ENCODE assay signal across 38 cellular contexts in the genomic region with DNA sequence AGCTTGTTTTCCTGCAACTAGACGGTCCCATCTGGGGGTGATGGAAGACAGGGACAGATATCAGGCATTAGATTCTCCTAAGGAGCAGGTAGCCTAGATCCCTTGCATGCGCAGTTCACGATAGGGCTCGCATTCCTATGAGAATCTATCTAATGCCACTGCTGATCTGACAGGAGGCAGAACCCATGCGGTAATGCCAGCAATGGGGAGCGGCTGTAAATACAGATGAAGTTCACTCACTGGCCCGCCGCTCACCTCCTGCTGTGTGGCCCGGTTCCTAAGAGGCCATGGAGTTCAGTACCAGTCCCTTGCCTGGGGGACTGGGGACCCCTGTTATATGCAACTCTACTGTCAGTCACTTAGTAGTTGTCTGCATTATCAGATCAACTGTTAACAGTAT.
"Had no signal": no experiment of that assay in that cellular context is flagged by ENCODE, and none has a peak within 500 bp of the region (broad histone marks: within the 10 kb centered on the region; RNA-seq: fewer than 3 reads in every experiment).

No MANE protein-coding gene starts in this region.

- DNase-seq: activated effector memory CD4-positive, alpha-beta T cell treated with anti-CD3 and anti-CD28 coated beads, Interleukin-2, amount 50 U/mL, for 16 hours; activated effector memory CD4-positive, alpha-beta T cell treated with Interleukin-2 at 50 U/mL for 16 hours; activated gamma-delta T cell; activated gamma-delta T cell treated with Interleukin-2 at 50 U/mL for 16 hours; activated naive CD4-positive, alpha-beta T cell; activated naive CD4-positive, alpha-beta T cell treated with anti-CD3 and anti-CD28 coated beads for 36 hours; activated naive CD4-positive, alpha-beta T cell treated with anti-CD3 and anti-CD28 coated beads, Interleukin-2, amount 10 ng/mL, durations not matched to agents 7 days and 5 days; activated naive CD4-positive, alpha-beta T cell treated with anti-CD3 and anti-CD28 coated beads, Interleukin-2, amount 50 U/mL, for 16 hours; activated naive CD4-positive, alpha-beta T cell treated with Interleukin-2 at 50 U/mL for 16 hours; activated naive CD8-positive, alpha-beta T cell treated with anti-CD3 and anti-CD28 coated beads for 36 hours; activated naive CD8-positive, alpha-beta T cell treated with anti-CD3 and anti-CD28 coated beads, Interleukin-2, amount 10 ng/mL, durations not matched to agents 7 days and 5 days; activated naive CD8-positive, alpha-beta T cell treated with anti-CD3 and anti-CD28 coated beads, Interleukin-2, amount 50 U/mL, for 24 hours; activated T-cell treated with anti-CD3 and anti-CD28 coated beads, Interleukin-2, amount 50 U/mL, for 1 hour; activated T-cell treated with anti-CD3 and anti-CD28 coated beads, Interleukin-2, amount 50 U/mL, for 24 hours; activated T-cell treated with anti-CD3 and anti-CD28 coated beads, Interleukin-2, amount 50 U/mL, for 4 hours; activated T-cell treated with anti-CD3 and anti-CD28 coated beads, Interleukin-2, amount 50 U/mL, for 48 hours; activated T-cell treated with anti-CD3 and anti-CD28 coated beads, Interleukin-2, amount 50 U/mL, for 72 hours; adrenal gland; amniotic stem cell; amygdala; anterior cingulate cortex; aorta; body of pancreas; brain microvascular endothelial cell; caudate nucleus; central memory CD4-positive, alpha-beta T cell; cerebellar nuclear complex had no signal

- H3K27ac ChIP-seq: adrenal gland, ascending aorta, body of pancreas, brain microvascular endothelial cell, breast epithelium, cardiac muscle cell had no signal

- H3K4me1 Mint-ChIP-seq: activated naive CD4-positive, alpha-beta T cell treated with anti-CD3 and anti-CD28 coated beads, Interleukin-2, amount 10 ng/mL, durations not matched to agents 7 days and 5 days; activated naive CD4-positive, alpha-beta T cell treated with anti-CD3 and anti-CD28 coated beads, Interleukin-2, amount 50 U/mL, for 24 hours; activated naive CD8-positive, alpha-beta T cell treated with anti-CD3 and anti-CD28 coated beads for 36 hours; activated naive CD8-positive, alpha-beta T cell treated with anti-CD3 and anti-CD28 coated beads, Interleukin-2, amount 50 U/mL, for 24 hours; activated T-helper 17 cell treated with anti-CD3 and anti-CD28 coated beads, Interleukin-2, amount 50 U/mL, for 72 hours; brain; central memory CD8-positive, alpha-beta T cell had no signal

- H3K4me3 Mint-ChIP-seq: activated naive CD4-positive, alpha-beta T cell treated with anti-CD3 and anti-CD28 coated beads for 36 hours; activated naive CD4-positive, alpha-beta T cell treated with anti-CD3 and anti-CD28 coated beads, Interleukin-2, amount 10 ng/mL, durations not matched to agents 7 days and 5 days; activated naive CD4-positive, alpha-beta T cell treated with anti-CD3 and anti-CD28 coated beads, Interleukin-2, amount 50 U/mL, for 24 hours; activated naive CD8-positive, alpha-beta T cell; activated naive CD8-positive, alpha-beta T cell treated with anti-CD3 and anti-CD28 coated beads for 36 hours; activated naive CD8-positive, alpha-beta T cell treated with anti-CD3 and anti-CD28 coated beads, Interleukin-2, amount 10 ng/mL, durations not matched to agents 7 days and 5 days; activated naive CD8-positive, alpha-beta T cell treated with anti-CD3 and anti-CD28 coated beads, Interleukin-2, amount 50 U/mL, for 24 hours; activated T-cell treated with anti-CD3 and anti-CD28 coated beads, Interleukin-2, amount 50 U/mL, for 24 hours; activated T-cell treated with anti-CD3 and anti-CD28 coated beads, Interleukin-2, amount 50 U/mL, for 4 hours; activated T-cell treated with anti-CD3 and anti-CD28 coated beads, Interleukin-2, amount 50 U/mL, for 72 hours; activated T-helper 1 cell treated with anti-CD3 and anti-CD28 coated beads, Interleukin-12 subunit alpha, Interleukin-12 subunit beta, Interleukin-2, Interleukin-4 antibody, amounts not matched to agents 30 ng/mL and 10 ng/mL and 1 ng/mL, durations not matched to agents 14 hours and 24 hours and 36 hours; activated T-helper 17 cell treated with anti-CD3 and anti-CD28 coated beads, Interleukin-2, amount 50 U/mL, for 72 hours; brain; central memory CD8-positive, alpha-beta T cell had no signal

- H3K27me3 ChIP-seq: adrenal gland, ascending aorta, body of pancreas, brain microvascular endothelial cell, breast epithelium, cardiac muscle cell had no signal

- H3K9me3 Mint-ChIP-seq: activated naive CD4-positive, alpha-beta T cell treated with anti-CD3 and anti-CD28 coated beads for 36 hours; activated naive CD4-positive, alpha-beta T cell treated with anti-CD3 and anti-CD28 coated beads, Interleukin-2, amount 10 ng/mL, durations not matched to agents 7 days and 5 days; activated naive CD4-positive, alpha-beta T cell treated with anti-CD3 and anti-CD28 coated beads, Interleukin-2, amount 50 U/mL, for 24 hours; activated naive CD4-positive, alpha-beta T cell treated with anti-CD3 and anti-CD28 coated beads, Interleukin-2, amount 50 U/mL, for 72 hours; activated naive CD8-positive, alpha-beta T cell treated with anti-CD3 and anti-CD28 coated beads for 36 hours; activated naive CD8-positive, alpha-beta T cell treated with anti-CD3 and anti-CD28 coated beads, Interleukin-2, amount 10 ng/mL, durations not matched to agents 7 days and 5 days; activated naive CD8-positive, alpha-beta T cell treated with anti-CD3 and anti-CD28 coated beads, Interleukin-2, amount 50 U/mL, for 24 hours; activated T-cell treated with anti-CD3 and anti-CD28 coated beads, Interleukin-2, amount 50 U/mL, for 24 hours; activated T-cell treated with anti-CD3 and anti-CD28 coated beads, Interleukin-2, amount 50 U/mL, for 4 hours; activated T-cell treated with anti-CD3 and anti-CD28 coated beads, Interleukin-2, amount 50 U/mL, for 72 hours; activated T-helper 1 cell treated with anti-CD3 and anti-CD28 coated beads, Interleukin-12 subunit alpha, Interleukin-12 subunit beta, Interleukin-2, Interleukin-4 antibody, amounts not matched to agents 30 ng/mL and 10 ng/mL and 1 ng/mL, durations not matched to agents 14 hours and 24 hours and 36 hours; activated T-helper 17 cell treated with anti-CD3 and anti-CD28 coated beads, Interleukin-2, amount 50 U/mL, for 72 hours; activated T-helper 2 cell treated with anti-CD3 and anti-CD28 coated beads, Interferon-gamma antibody, Interleukin-2, Interleukin-4, amounts not matched to agents 10 μg/mL and 5 μg/mL and 100 μg/mL, durations not matched to agents 14 hours and 24 hours and 36 hours; brain; central memory CD8-positive, alpha-beta T cell had no signal

- ATAC-seq: activated naive CD4-positive, alpha-beta T cell treated with anti-CD3 and anti-CD28 coated beads, Interleukin-2, amount 50 U/mL, for 72 hours; activated naive CD8-positive, alpha-beta T cell treated with anti-CD3 and anti-CD28 coated beads, Interleukin-2, amount 50 U/mL, for 24 hours; activated T-cell treated with anti-CD3 and anti-CD28 coated beads, Interleukin-2, amount 50 U/mL, for 4 hours; activated T-cell treated with anti-CD3 and anti-CD28 coated beads, Interleukin-2, amount 50 U/mL, for 72 hours; activated T-helper 17 cell treated with anti-CD3 and anti-CD28 coated beads, Interleukin-2, amount 50 U/mL, for 72 hours; body of pancreas had no signal

- H3K27ac Mint-ChIP-seq: activated naive CD4-positive, alpha-beta T cell treated with anti-CD3 and anti-CD28 coated beads for 36 hours; activated naive CD4-positive, alpha-beta T cell treated with anti-CD3 and anti-CD28 coated beads, Interleukin-2, amount 10 ng/mL, durations not matched to agents 7 days and 5 days; activated naive CD4-positive, alpha-beta T cell treated with anti-CD3 and anti-CD28 coated beads, Interleukin-2, amount 50 U/mL, for 24 hours; activated naive CD4-positive, alpha-beta T cell treated with anti-CD3 and anti-CD28 coated beads, Interleukin-2, amount 50 U/mL, for 72 hours; activated naive CD8-positive, alpha-beta T cell; activated naive CD8-positive, alpha-beta T cell treated with anti-CD3 and anti-CD28 coated beads for 36 hours; activated naive CD8-positive, alpha-beta T cell treated with anti-CD3 and anti-CD28 coated beads, Interleukin-2, amount 10 ng/mL, durations not matched to agents 7 days and 5 days; activated naive CD8-positive, alpha-beta T cell treated with anti-CD3 and anti-CD28 coated beads, Interleukin-2, amount 50 U/mL, for 24 hours; activated T-cell treated with anti-CD3 and anti-CD28 coated beads, Interleukin-2, amount 50 U/mL, for 24 hours; activated T-cell treated with anti-CD3 and anti-CD28 coated beads, Interleukin-2, amount 50 U/mL, for 72 hours; activated T-helper 1 cell treated with anti-CD3 and anti-CD28 coated beads, Interleukin-12 subunit alpha, Interleukin-12 subunit beta, Interleukin-2, Interleukin-4 antibody, amounts not matched to agents 30 ng/mL and 10 ng/mL and 1 ng/mL, durations not matched to agents 14 hours and 24 hours and 36 hours; activated T-helper 17 cell treated with anti-CD3 and anti-CD28 coated beads, Interleukin-2, amount 50 U/mL, for 72 hours; activated T-helper 2 cell treated with anti-CD3 and anti-CD28 coated beads, Interferon-gamma antibody, Interleukin-2, Interleukin-4, amounts not matched to agents 10 μg/mL and 5 μg/mL and 100 μg/mL, durations not matched to agents 14 hours and 24 hours and 36 hours; brain had no signal

- H3K36me3 Mint-ChIP-seq: activated naive CD4-positive, alpha-beta T cell treated with anti-CD3 and anti-CD28 coated beads, Interleukin-2, amount 10 ng/mL, durations not matched to agents 7 days and 5 days; activated naive CD4-positive, alpha-beta T cell treated with anti-CD3 and anti-CD28 coated beads, Interleukin-2, amount 50 U/mL, for 24 hours; activated naive CD4-positive, alpha-beta T cell treated with anti-CD3 and anti-CD28 coated beads, Interleukin-2, amount 50 U/mL, for 72 hours; activated naive CD8-positive, alpha-beta T cell; activated naive CD8-positive, alpha-beta T cell treated with anti-CD3 and anti-CD28 coated beads for 36 hours; brain had no signal

- H3K27me3 Mint-ChIP-seq: activated naive CD4-positive, alpha-beta T cell treated with anti-CD3 and anti-CD28 coated beads, Interleukin-2, amount 50 U/mL, for 24 hours; activated naive CD8-positive, alpha-beta T cell; activated naive CD8-positive, alpha-beta T cell treated with anti-CD3 and anti-CD28 coated beads for 36 hours; activated naive CD8-positive, alpha-beta T cell treated with anti-CD3 and anti-CD28 coated beads, Interleukin-2, amount 50 U/mL, for 24 hours; activated T-cell treated with anti-CD3 and anti-CD28 coated beads, Interleukin-2, amount 50 U/mL, for 24 hours; activated T-helper 17 cell treated with anti-CD3 and anti-CD28 coated beads, Interleukin-2, amount 50 U/mL, for 72 hours; central memory CD8-positive, alpha-beta T cell had no signal

- H3K9me3 ChIP-seq: adrenal gland, ascending aorta, body of pancreas, breast epithelium had no signal

- H3K4me1 ChIP-seq: adrenal gland, breast epithelium had no signal

- H3K36me3 ChIP-seq: adrenal gland, ascending aorta, brain microvascular endothelial cell, breast epithelium, cardiac muscle cell had no signal

- H3K4me3 ChIP-seq: adrenal gland, ascending aorta, body of pancreas, breast epithelium, cardiac muscle cell had no signal
